In genomic region chr1:45973106-45973505, GRCh38 we compare ENCODE assay signal across 1 cellular context.
TF ChIP-seq lines count a peak whose summit lies in the region.

No MANE protein-coding gene starts in this region.

TF ChIP-seq in HEK293, 187 proteins besides CTCF, POLR2A, EP300 and RAD21 (continued from another document):
- TF ChIP-seq, protein P1, sequence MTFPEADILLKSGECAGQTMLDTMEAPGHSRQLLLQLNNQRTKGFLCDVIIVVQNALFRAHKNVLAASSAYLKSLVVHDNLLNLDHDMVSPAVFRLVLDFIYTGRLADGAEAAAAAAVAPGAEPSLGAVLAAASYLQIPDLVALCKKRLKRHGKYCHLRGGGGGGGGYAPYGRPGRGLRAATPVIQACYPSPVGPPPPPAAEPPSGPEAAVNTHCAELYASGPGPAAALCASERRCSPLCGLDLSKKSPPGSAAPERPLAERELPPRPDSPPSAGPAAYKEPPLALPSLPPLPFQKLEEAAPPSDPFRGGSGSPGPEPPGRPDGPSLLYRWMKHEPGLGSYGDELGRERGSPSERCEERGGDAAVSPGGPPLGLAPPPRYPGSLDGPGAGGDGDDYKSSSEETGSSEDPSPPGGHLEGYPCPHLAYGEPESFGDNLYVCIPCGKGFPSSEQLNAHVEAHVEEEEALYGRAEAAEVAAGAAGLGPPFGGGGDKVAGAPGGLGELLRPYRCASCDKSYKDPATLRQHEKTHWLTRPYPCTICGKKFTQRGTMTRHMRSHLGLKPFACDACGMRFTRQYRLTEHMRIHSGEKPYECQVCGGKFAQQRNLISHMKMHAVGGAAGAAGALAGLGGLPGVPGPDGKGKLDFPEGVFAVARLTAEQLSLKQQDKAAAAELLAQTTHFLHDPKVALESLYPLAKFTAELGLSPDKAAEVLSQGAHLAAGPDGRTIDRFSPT (tag by site-specific recombination; IDR thresholded peaks at IDR 0.05) = no peak
